15 cellular contexts compared by ENCODE assay signal in genomic region chr11:30546334-30546733, GRCh38. TPM values are rescaled to one million over a fixed set of nuclear protein-coding genes. Genes with fewer than 3 reads are reported as not detected.
DNase-seq lines count a peak whose midpoint lies in the region; ATAC-seq and TF ChIP-seq lines count a peak whose summit lies in the region.
"Had no signal": no experiment of that assay in that cellular context is flagged by ENCODE, and none has a peak within 500 bp of the region (broad histone marks: within the 10 kb centered on the region; RNA-seq: fewer than 3 reads in every experiment).

No MANE protein-coding gene starts in this region.

- peaks cover 97% of the 10 kb centered on the region for H3K27me3 Mint-ChIP-seq in WTC11 (ENCODE audit: low read depth)
- H3K27me3 Mint-ChIP-seq: B cell; CD4-positive, alpha-beta T cell had no signal

- H3K27ac ChIP-seq in HUES48 (ENCODE audit: low read depth, low read length) (peak overlapping the region; percentile 67), osteoblast (ENCODE audit: low read depth, low read length) (no peak overlapping the region)

- H3K9me3 Mint-ChIP-seq in WTC11 = no peaks in the 10 kb centered on the region
- H3K9me3 Mint-ChIP-seq: CD4-positive, alpha-beta T cell had no signal

- H3K36me3 ChIP-seq in HUES48 (ENCODE audit: control insufficient read depth, insufficient read depth, low read length) = no peaks in the 10 kb centered on the region
- H3K36me3 ChIP-seq in osteoblast (ENCODE audit: insufficient read depth, low read length) = no peaks in the 10 kb centered on the region

- H3K36me3 Mint-ChIP-seq in WTC11 = no peaks in the 10 kb centered on the region

- CTCF ChIA-PET in WTC11 (lab: Charles Lee) = interaction anchor here (0.7 kb wide), 1 partner anchor 258 kb away, joined by 3 read pairs; no protein-coding TSS in a partner anchor

- TF ChIP-seq CTCF in WTC11 (IDR thresholded peaks at IDR 0.05) (no peak), osteoblast (IDR thresholded peaks at IDR 0.05; ENCODE audit: extremely low read depth, low read depth, low read length) (no peak), GM20000 (IDR thresholded peaks at IDR 0.05; ENCODE audit: extremely low read depth, missing control alignments) (no peak)

- H3K4me1 Mint-ChIP-seq in WTC11 = peaks cover 76% of the 10 kb centered on the region
- H3K4me1 Mint-ChIP-seq: B cell had no signal

- no peak overlapping the region for H2AFZ ChIP-seq in osteoblast (ENCODE audit: low read length)

- H3K4me2 ChIP-seq in osteoblast (ENCODE audit: insufficient read depth, low read length) = no peak overlapping the region

- H3K27ac Mint-ChIP-seq in WTC11 = peak overlapping the region; percentile 36
- H3K27ac Mint-ChIP-seq: B cell; CD4-positive, alpha-beta T cell had no signal

- H3K4me3 Mint-ChIP-seq in WTC11 = peak overlapping the region; percentile 18
- H3K4me3 Mint-ChIP-seq: B cell; CD4-positive, alpha-beta T cell had no signal

- peak; percentile 31 for ATAC-seq in WTC11

- DNase-seq in WTC11 (ENCODE audit: low spot score) = no peak
- DNase-seq in iPS DF 4.7 (ENCODE audit: extremely low read depth, low spot score) = peak; percentile 78
- peak; percentile 18 for DNase-seq in osteoblast (ENCODE audit: insufficient read length, low spot score, missing footprints)
- DNase-seq in SIG-M5 treated with dmso at 0.1 percent for 504 hours (lab: John Stamatoyannopoulos, UW; ENCODE audit: unreplicated experiment) = no peak
- no peak for DNase-seq in GM20000 (ENCODE audit: low spot score)
- DNase-seq in DMS79 treated with DMSO at 0.1 percent for 48 hours (lab: John Stamatoyannopoulos, UW) = no peak
- DNase-seq: C1 segment of cervical spinal cord; CD4-positive, alpha-beta T cell; DMS79; EL; GDM1; H7 had no signal

- H3K4me3 ChIP-seq in HUES48 (ENCODE audit: low read depth, low read length) = peak overlapping the region; percentile 10; the same call in 1 of the 2 replicates
- no peak overlapping the region for H3K4me3 ChIP-seq in osteoblast (ENCODE audit: insufficient read depth, low read length)

- H3K9ac ChIP-seq in HUES48 (ENCODE audit: low read depth, low read length) = no peak overlapping the region; the same call in 1 of the 2 replicates

- POLR2A ChIA-PET in WTC11 (lab: Charles Lee) = no interaction called here

- H4K20me1 ChIP-seq in osteoblast (ENCODE audit: insufficient read depth, low read length) = no peaks in the 10 kb centered on the region

- no peaks in the 10 kb centered on the region for H3K79me2 ChIP-seq in osteoblast (ENCODE audit: insufficient read depth, low read length)

- H3K27me3 ChIP-seq in HUES48 (ENCODE audit: control insufficient read depth, insufficient read depth, low read length) = 0 out of 2 replicates have a peak, but pooled peaks cover 3% of the 10 kb centered on the region
- no peaks in the 10 kb centered on the region for H3K27me3 ChIP-seq in osteoblast (ENCODE audit: insufficient read depth, low read length)

- peaks cover 69% of the 10 kb centered on the region for H3K4me1 ChIP-seq in HUES48 (ENCODE audit: control insufficient read depth, insufficient read depth, low read length)
- no peaks in the 10 kb centered on the region for H3K4me1 ChIP-seq in osteoblast (ENCODE audit: insufficient read depth, low read length)

- H3K9me3 ChIP-seq in HUES48 (ENCODE audit: control insufficient read depth, insufficient read depth, low read length) (no peaks in the 10 kb centered on the region), osteoblast (ENCODE audit: low read depth, low read length) (no peaks in the 10 kb centered on the region)

TF ChIP-seq in WTC11, 78 proteins besides CTCF, POLR2A, EP300 and RAD21 (continues in another document):
- no peak for TF ChIP-seq CREB1 (CRISPR knock-in tag; IDR thresholded peaks at IDR 0.05)
- TF ChIP-seq ELF4 (CRISPR knock-in tag; IDR thresholded peaks at IDR 0.05; ENCODE audit: low read depth) = no peak
- TF ChIP-seq ZNF263 (CRISPR knock-in tag; IDR thresholded peaks at IDR 0.05; ENCODE audit: low read depth) = no peak
- TF ChIP-seq USF2 (CRISPR knock-in tag; IDR thresholded peaks at IDR 0.05) = no peak
- TF ChIP-seq JAZF1 (CRISPR knock-in tag; IDR thresholded peaks at IDR 0.05) = no peak
- no peak for TF ChIP-seq ZNF317 (CRISPR knock-in tag; IDR thresholded peaks at IDR 0.05; ENCODE audit: borderline replicate concordance, low read depth)
- no peak for TF ChIP-seq ZNF416 (CRISPR knock-in tag; IDR thresholded peaks at IDR 0.05)
- TF ChIP-seq ZNF396 (CRISPR knock-in tag; IDR thresholded peaks at IDR 0.05; ENCODE audit: borderline replicate concordance) = no peak
- no peak for TF ChIP-seq NFYB (CRISPR knock-in tag; conservative IDR thresholded peaks at IDR 0.05; ENCODE audit: low read depth)
- no peak for TF ChIP-seq ZNF219 (CRISPR knock-in tag; IDR thresholded peaks at IDR 0.05; ENCODE audit: borderline replicate concordance)
- TF ChIP-seq TP53 (CRISPR knock-in tag; IDR thresholded peaks at IDR 0.05) = no peak
- no peak for TF ChIP-seq USF1 (CRISPR knock-in tag; IDR thresholded peaks at IDR 0.05)
- no peak for TF ChIP-seq MLX (CRISPR knock-in tag; IDR thresholded peaks at IDR 0.05)
- no peak for TF ChIP-seq NFATC4 (CRISPR knock-in tag; IDR thresholded peaks at IDR 0.05)
- TF ChIP-seq AFF4 (CRISPR knock-in tag; IDR thresholded peaks at IDR 0.05; ENCODE audit: borderline replicate concordance) = no peak
- TF ChIP-seq IRF2 (CRISPR knock-in tag; IDR thresholded peaks at IDR 0.05; ENCODE audit: borderline replicate concordance, low read depth) = no peak
- TF ChIP-seq ZNF671 (CRISPR knock-in tag; IDR thresholded peaks at IDR 0.05) = no peak
- no peak for TF ChIP-seq NFE2L1 (CRISPR knock-in tag; IDR thresholded peaks at IDR 0.05)
- no peak for TF ChIP-seq PRRX2 (CRISPR knock-in tag; IDR thresholded peaks at IDR 0.05)
- no peak for TF ChIP-seq EMX1 (CRISPR knock-in tag; IDR thresholded peaks at IDR 0.05)

RNA-seq across cellular contexts. Expression of gene MPPED2, which starts 39.8 kb away (rescaled TPM):
- total RNA-seq in WTC11 (2021) (2.4 to 4.0 TPM (median 2.6 TPM) in 3 replicates), osteoblast (1.2 and 2.2 TPM in 2 replicates)
- total RNA-seq: HT-29 had no signal

Comparison
In these comparisons a context has a peak if more than half of its experiments do, and no peak if none do; other contexts are left out.
1. DNase-seq: peak in iPS DF 4.7 (single experiment) and osteoblast (single experiment); none in WTC11 (single experiment), SIG-M5 treated with dmso at 0.1 percent for 504 hours (single experiment), GM20000 (single experiment) and DMS79 treated with DMSO at 0.1 percent for 48 hours (single experiment).